In the genomic region with DNA sequence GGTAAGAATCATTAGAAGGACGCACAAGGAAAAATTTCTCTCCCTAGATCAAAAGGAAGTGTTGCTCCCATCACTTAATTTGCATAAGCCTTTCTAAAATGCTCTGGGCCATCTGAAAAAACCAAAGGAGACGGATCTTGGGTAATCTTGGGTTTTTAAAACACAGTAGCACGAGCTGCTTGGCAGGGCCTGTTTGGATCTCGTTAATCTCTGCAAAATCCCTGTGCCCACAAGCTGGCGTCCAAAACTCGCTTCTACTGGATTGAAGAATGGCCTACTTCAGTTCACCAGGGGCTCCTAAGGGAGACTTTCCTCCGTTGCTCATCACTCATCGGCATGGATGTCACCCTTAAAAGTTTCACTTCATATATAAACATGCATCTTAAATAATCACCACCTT, we compare ENCODE assay signal across 33 cellular contexts.
"Had no signal": no experiment of that assay in that cellular context is flagged by ENCODE, and none has a peak within 500 bp of the region (broad histone marks: within the 10 kb centered on the region; RNA-seq: fewer than 3 reads in every experiment).

No MANE protein-coding gene starts in this region.

- FAIRE-seq: frontal cortex had no signal

- H3K9me3 Mint-ChIP-seq: activated CD4-positive, alpha-beta memory T cell treated with anti-CD3 and anti-CD28 coated beads, Interleukin-2, amount 10 ng/mL, durations not matched to agents 7 days and 5 days; activated CD4-positive, alpha-beta T cell treated with anti-CD3 and anti-CD28 coated beads, Interleukin-2, amount 10 ng/mL, durations not matched to agents 7 days and 5 days; activated naive CD4-positive, alpha-beta T cell treated with anti-CD3 and anti-CD28 coated beads, Interleukin-2, amount 50 U/mL, for 24 hours; activated T-cell treated with anti-CD3 and anti-CD28 coated beads, Interleukin-2, amount 50 U/mL, for 4 hours; activated T-helper 17 cell treated with anti-CD3 and anti-CD28 coated beads, Interleukin-2, amount 50 U/mL, for 72 hours; natural killer cell treated with Interleukin-12 subunit alpha and Interleukin-12 subunit beta and Interleukin-15 and Interleukin-18, amount 100 ng/mL, for 72 hours; stimulated activated naive B cell treated with anti-CD40 and anti-IgM and Interleukin-4, amounts not matched to agents 10 μg/mL and 1 μg/mL and 100 μg/mL, for 72 hours had no signal

- H3K36me3 ChIP-seq: ovary had no signal

- ATAC-seq: activated T-cell treated with anti-CD3 and anti-CD28 coated beads, Interleukin-2, amount 50 U/mL, for 4 hours; activated T-helper 17 cell treated with anti-CD3 and anti-CD28 coated beads, Interleukin-2, amount 50 U/mL, for 72 hours; left lung; lower lobe of right lung; mucosa of descending colon; natural killer cell treated with Interleukin-12 subunit alpha and Interleukin-12 subunit beta and Interleukin-15 and Interleukin-18, amount 100 ng/mL, for 72 hours; sciatic nerve; stimulated activated naive B cell treated with anti-CD40 and anti-IgM and Interleukin-4, amounts not matched to agents 10 μg/mL and 1 μg/mL and 100 μg/mL, for 72 hours; T-helper 17 cell; upper lobe of right lung had no signal

- H3K9me3 ChIP-seq: adrenal gland, ascending aorta, left lung, lower lobe of right lung, mucosa of descending colon, ovary, prostate gland, stomach, suprapubic skin, tibial artery, upper lobe of right lung had no signal

- H3K27me3 ChIP-seq: adrenal gland, ascending aorta, brain microvascular endothelial cell, left lung, ovary, stomach, suprapubic skin, tibial artery, upper lobe of right lung had no signal

- H3K4me1 Mint-ChIP-seq: activated CD4-positive, alpha-beta memory T cell treated with anti-CD3 and anti-CD28 coated beads, Interleukin-2, amount 10 ng/mL, durations not matched to agents 7 days and 5 days; activated T-helper 17 cell treated with anti-CD3 and anti-CD28 coated beads, Interleukin-2, amount 50 U/mL, for 72 hours had no signal

- H3K27ac Mint-ChIP-seq: activated CD4-positive, alpha-beta memory T cell treated with anti-CD3 and anti-CD28 coated beads, Interleukin-2, amount 10 ng/mL, durations not matched to agents 7 days and 5 days; activated naive CD4-positive, alpha-beta T cell treated with anti-CD3 and anti-CD28 coated beads, Interleukin-2, amount 50 U/mL, for 24 hours; natural killer cell treated with Interleukin-12 subunit alpha and Interleukin-12 subunit beta and Interleukin-15 and Interleukin-18, amount 100 ng/mL, for 72 hours; stimulated activated naive B cell treated with anti-CD40 and anti-IgM and Interleukin-4, amounts not matched to agents 10 μg/mL and 1 μg/mL and 100 μg/mL, for 72 hours had no signal

- H3K4me3 ChIP-seq: adrenal gland, ascending aorta, left lung, lower lobe of right lung, mucosa of descending colon, ovary, prostate gland, skin epidermis, stomach, suprapubic skin, tibial artery, upper lobe of right lung had no signal

- H3K27ac ChIP-seq: adrenal gland, ascending aorta, brain microvascular endothelial cell, left lung, lower lobe of right lung, ovary, prostate gland, suprapubic skin, tibial artery, upper lobe of right lung had no signal

- DNase-seq: activated CD4-positive, alpha-beta memory T cell treated with anti-CD3 and anti-CD28 coated beads, Interleukin-2, amount 10 ng/mL, durations not matched to agents 7 days and 5 days; activated CD4-positive, alpha-beta T cell treated with anti-CD3 and anti-CD28 coated beads, Interleukin-2, amount 10 ng/mL, durations not matched to agents 7 days and 5 days; activated CD4-positive, CD25-positive, alpha-beta regulatory T cell treated with anti-CD3 and anti-CD28 coated beads, Interleukin-2, amount 50 U/mL, for 72 hours; activated CD8-positive, alpha-beta memory T cell treated with anti-CD3 and anti-CD28 coated beads, Interleukin-2, amount 50 U/mL, for 48 hours; activated gamma-delta T cell treated with Interleukin-2 at 50 U/mL for 16 hours; activated T-cell treated with anti-CD3 and anti-CD28 coated beads, Interleukin-2, amount 50 U/mL, for 4 hours; adrenal gland; brain microvascular endothelial cell; cortex of kidney; kidney glomerular epithelial cell; left lung; lower lobe of right lung; mucosa of descending colon; ovary; retina; stimulated activated CD4-positive, alpha-beta T cell treated with anti-CD3 and anti-CD28 coated beads, Interleukin-1b, Interleukin-23, amount 100 ng/mL, for 48 hours; stimulated activated CD4-positive, alpha-beta T cell treated with anti-CD3 and anti-CD28 coated beads, Interleukin-4, amount 100 ng/mL, for 4 hours; stimulated activated CD8-positive, alpha-beta memory T cell treated with anti-CD3 and anti-CD28 coated beads, Interleukin-4, amount 100 ng/mL, for 48 hours; stimulated activated naive B cell treated with anti-CD40 and anti-IgM and Interleukin-4, amounts not matched to agents 10 μg/mL and 1 μg/mL and 100 μg/mL, for 72 hours; stomach; T-helper 17 cell; T1000; tibial artery; upper lobe of right lung had no signal

- H3K4me1 ChIP-seq: adrenal gland, ascending aorta, left lung, prostate gland, suprapubic skin, tibial artery had no signal

- H3K4me3 Mint-ChIP-seq: activated CD4-positive, alpha-beta memory T cell treated with anti-CD3 and anti-CD28 coated beads, Interleukin-2, amount 10 ng/mL, durations not matched to agents 7 days and 5 days; activated CD4-positive, alpha-beta T cell treated with anti-CD3 and anti-CD28 coated beads, Interleukin-2, amount 10 ng/mL, durations not matched to agents 7 days and 5 days; activated naive CD4-positive, alpha-beta T cell treated with anti-CD3 and anti-CD28 coated beads, Interleukin-2, amount 50 U/mL, for 24 hours; activated T-cell treated with anti-CD3 and anti-CD28 coated beads, Interleukin-2, amount 50 U/mL, for 4 hours; activated T-helper 17 cell treated with anti-CD3 and anti-CD28 coated beads, Interleukin-2, amount 50 U/mL, for 72 hours; natural killer cell treated with Interleukin-12 subunit alpha and Interleukin-12 subunit beta and Interleukin-15 and Interleukin-18, amount 100 ng/mL, for 72 hours; stimulated activated naive B cell treated with anti-CD40 and anti-IgM and Interleukin-4, amounts not matched to agents 10 μg/mL and 1 μg/mL and 100 μg/mL, for 72 hours; T-helper 17 cell had no signal

- H3K27me3 Mint-ChIP-seq: activated CD4-positive, alpha-beta memory T cell treated with anti-CD3 and anti-CD28 coated beads, Interleukin-2, amount 10 ng/mL, durations not matched to agents 7 days and 5 days; activated CD4-positive, alpha-beta T cell treated with anti-CD3 and anti-CD28 coated beads, Interleukin-2, amount 10 ng/mL, durations not matched to agents 7 days and 5 days; activated naive CD4-positive, alpha-beta T cell treated with anti-CD3 and anti-CD28 coated beads, Interleukin-2, amount 50 U/mL, for 24 hours; activated T-helper 17 cell treated with anti-CD3 and anti-CD28 coated beads, Interleukin-2, amount 50 U/mL, for 72 hours; natural killer cell treated with Interleukin-12 subunit alpha and Interleukin-12 subunit beta and Interleukin-15 and Interleukin-18, amount 100 ng/mL, for 72 hours; stimulated activated naive B cell treated with anti-CD40 and anti-IgM and Interleukin-4, amounts not matched to agents 10 μg/mL and 1 μg/mL and 100 μg/mL, for 72 hours; T-helper 17 cell had no signal
